Comparison of ENCODE assay signal across 17 cellular contexts in genomic region chr20:62891111-62891510, GRCh38. TPM values are rescaled to one million over a fixed set of nuclear protein-coding genes. Genes with fewer than 3 reads are reported as not detected.
DNase-seq lines count a peak whose midpoint lies in the region; ATAC-seq, FAIRE-seq and TF ChIP-seq lines count a peak whose summit lies in the region.
"Had no signal": no experiment of that assay in that cellular context is flagged by ENCODE, and none has a peak within 500 bp of the region (broad histone marks: within the 10 kb centered on the region; RNA-seq: fewer than 3 reads in every experiment).

No MANE protein-coding gene starts in this region.

- H3K27me3 Mint-ChIP-seq in activated CD8-positive, alpha-beta memory T cell treated with anti-CD3 and anti-CD28 coated beads, Interleukin-2, amount 10 ng/mL, durations not matched to agents 7 days and 5 days = no peaks in the 10 kb centered on the region

- peaks cover 19% of the 10 kb centered on the region for H3K4me1 Mint-ChIP-seq in activated CD8-positive, alpha-beta memory T cell treated with anti-CD3 and anti-CD28 coated beads, Interleukin-2, amount 10 ng/mL, durations not matched to agents 7 days and 5 days
- H3K4me1 Mint-ChIP-seq: neural crest cell had no signal

- no peak overlapping the region for H3K4me2 ChIP-seq in osteoblast (ENCODE audit: insufficient read depth, low read length)

- peaks cover 11% of the 10 kb centered on the region for H4K20me1 ChIP-seq in osteoblast (ENCODE audit: insufficient read depth, low read length)

- peaks cover 60% of the 10 kb centered on the region for H3K36me3 Mint-ChIP-seq in activated CD8-positive, alpha-beta memory T cell treated with anti-CD3 and anti-CD28 coated beads, Interleukin-2, amount 10 ng/mL, durations not matched to agents 7 days and 5 days
- peaks cover 34 to 40% of the 10 kb centered on the region in 2 donors for H3K36me3 Mint-ChIP-seq in activated naive CD4-positive, alpha-beta T cell treated with anti-CD3 and anti-CD28 coated beads, Interleukin-2, amount 50 U/mL, for 72 hours

- H3K9me3 Mint-ChIP-seq in activated CD8-positive, alpha-beta memory T cell treated with anti-CD3 and anti-CD28 coated beads, Interleukin-2, amount 10 ng/mL, durations not matched to agents 7 days and 5 days (ENCODE audit: low read depth) = no peaks in the 10 kb centered on the region
- H3K9me3 Mint-ChIP-seq in activated naive CD4-positive, alpha-beta T cell treated with anti-CD3 and anti-CD28 coated beads, Interleukin-2, amount 50 U/mL, for 72 hours = no peaks in the 10 kb centered on the region
- H3K9me3 Mint-ChIP-seq: neural crest cell, WTC11 had no signal

- peaks cover 17% of the 10 kb centered on the region for H3K4me1 ChIP-seq in osteoblast (ENCODE audit: insufficient read depth, low read length)
- no peaks in the 10 kb centered on the region for H3K4me1 ChIP-seq in ascending aorta

- H3K27ac Mint-ChIP-seq in activated CD8-positive, alpha-beta memory T cell treated with anti-CD3 and anti-CD28 coated beads, Interleukin-2, amount 10 ng/mL, durations not matched to agents 7 days and 5 days = peak overlapping the region; percentile 62
- peak overlapping the region; percentile 71 to 72 for H3K27ac Mint-ChIP-seq in activated naive CD4-positive, alpha-beta T cell treated with anti-CD3 and anti-CD28 coated beads, Interleukin-2, amount 50 U/mL, for 72 hours

- H3K36me3 ChIP-seq in osteoblast (ENCODE audit: insufficient read depth, low read length) (peaks cover 89% of the 10 kb centered on the region), ascending aorta (peaks cover 84 to 86% of the 10 kb centered on the region in 2 donors)

- H3K9me3 ChIP-seq in osteoblast (ENCODE audit: low read depth, low read length) (no peaks in the 10 kb centered on the region), ascending aorta (no peaks in the 10 kb centered on the region)
- H3K9me3 ChIP-seq: esophagus squamous epithelium, suprapubic skin had no signal

- no peaks in the 10 kb centered on the region for H3K27me3 ChIP-seq in osteoblast (ENCODE audit: insufficient read depth, low read length)
- no peaks in the 10 kb centered on the region for H3K27me3 ChIP-seq in ascending aorta
- H3K27me3 ChIP-seq: cardiac muscle cell, esophagus squamous epithelium, suprapubic skin had no signal

- no peak for FAIRE-seq in urothelium cell line (lab: Jason Lieb, UNC)
- FAIRE-seq: K562 had no signal

- no peak for DNase-seq in activated CD8-positive, alpha-beta memory T cell treated with anti-CD3 and anti-CD28 coated beads, Interleukin-2, amount 10 ng/mL, durations not matched to agents 7 days and 5 days
- no peak for DNase-seq in activated CD8-positive, alpha-beta memory T cell treated with anti-CD3 and anti-CD28 coated beads, Interleukin-2, amount 50 U/mL, for 48 hours
- DNase-seq in T-helper 1 cell (peak in 4 of 5 donors; percentile 41 to 68 (median 55)), osteoblast (ENCODE audit: insufficient read length, low spot score, missing footprints) (peak; percentile 46), urothelium cell line (ENCODE audit: low spot score) (no peak), ascending aorta (ENCODE audit: low spot score in 2 of 2) (no peak), NCI-H2196 treated with DMSO at 0.1 percent for 48 hours (lab: John Stamatoyannopoulos, UW; ENCODE audit: unreplicated experiment) (no peak)
- DNase-seq in activated naive CD4-positive, alpha-beta T cell treated with anti-CD3 and anti-CD28 coated beads, Interleukin-2, amount 50 U/mL, for 72 hours (ENCODE audit: low spot score in 2 of 2) = no peak
- DNase-seq: 8988T, esophagus squamous epithelium, NCI-H1417 treated with DMSO at 0.1 percent for 48 hours, SHP77 had no signal

- H3K27ac ChIP-seq in osteoblast (ENCODE audit: low read depth, low read length) (no peak overlapping the region), ascending aorta (no peak overlapping the region)
- H3K27ac ChIP-seq: cardiac muscle cell, esophagus squamous epithelium, suprapubic skin had no signal

- intact Hi-C loops in ascending aorta (cut with DNase I) = no loop called here

- no peak overlapping the region for H2AFZ ChIP-seq in osteoblast (ENCODE audit: low read length)

- no peak for TF ChIP-seq CTCF in osteoblast (IDR thresholded peaks at IDR 0.05; ENCODE audit: extremely low read depth, low read depth, low read length)
- no peak for TF ChIP-seq CTCF in ascending aorta (IDR thresholded peaks at IDR 0.05)

- CTCF ChIA-PET in activated CD8-positive, alpha-beta memory T cell treated with anti-CD3 and anti-CD28 coated beads, Interleukin-2, amount 10 ng/mL, durations not matched to agents 7 days and 5 days (lab: Charles Lee) = interaction anchor here (1.1 to 3.7 kb wide), 3 partner anchors 9 to 118 kb away, joined by 4 to 13 read pairs (median 4); no protein-coding TSS in a partner anchor

- no peak for ATAC-seq in activated CD8-positive, alpha-beta memory T cell treated with anti-CD3 and anti-CD28 coated beads, Interleukin-2, amount 10 ng/mL, durations not matched to agents 7 days and 5 days
- ATAC-seq in activated naive CD4-positive, alpha-beta T cell treated with anti-CD3 and anti-CD28 coated beads, Interleukin-2, amount 50 U/mL, for 72 hours = peak; percentile 20 to 64
- ATAC-seq: K562, WTC11 had no signal

- H3K4me3 Mint-ChIP-seq in activated CD8-positive, alpha-beta memory T cell treated with anti-CD3 and anti-CD28 coated beads, Interleukin-2, amount 10 ng/mL, durations not matched to agents 7 days and 5 days = no peak overlapping the region
- H3K4me3 Mint-ChIP-seq: neural crest cell, WTC11 had no signal

- H3K4me3 ChIP-seq in osteoblast (ENCODE audit: insufficient read depth, low read length) = no peak overlapping the region
- H3K4me3 ChIP-seq in ascending aorta = no peak overlapping the region
- H3K4me3 ChIP-seq: cardiac muscle cell, esophagus squamous epithelium, K562, suprapubic skin had no signal

- peaks cover 3% of the 10 kb centered on the region for H3K79me2 ChIP-seq in osteoblast (ENCODE audit: insufficient read depth, low read length)

RNA-seq across cellular contexts. Expression of gene TCFL5, which starts 29.5 kb away (rescaled TPM):
- total RNA-seq in activated CD8-positive, alpha-beta memory T cell treated with anti-CD3 and anti-CD28 coated beads, Interleukin-2, amount 10 ng/mL, durations not matched to agents 7 days and 5 days = 1 to 10 TPM; 6.6 to 6.7 TPM
- total RNA-seq in activated naive CD4-positive, alpha-beta T cell treated with anti-CD3 and anti-CD28 coated beads, Interleukin-2, amount 50 U/mL, for 72 hours = 1 to 10 TPM; 3.5 to 5.7 TPM
- total RNA-seq in osteoblast = 13.0 TPM in 2 replicates
- total RNA-seq in ascending aorta = 1.1 TPM

RNA-seq across cellular contexts. Expression of gene DIDO1, which starts 35.2 kb away (rescaled TPM):
- total RNA-seq in activated CD8-positive, alpha-beta memory T cell treated with anti-CD3 and anti-CD28 coated beads, Interleukin-2, amount 10 ng/mL, durations not matched to agents 7 days and 5 days = 10 to 100 TPM; 64.6 to 87.0 TPM
- 10 to 100 TPM; 40.1 to 52.7 TPM for total RNA-seq in activated naive CD4-positive, alpha-beta T cell treated with anti-CD3 and anti-CD28 coated beads, Interleukin-2, amount 50 U/mL, for 72 hours
- total RNA-seq in osteoblast = 44.8 and 46.3 TPM in 2 replicates
- 42.4 TPM for total RNA-seq in ascending aorta

RNA-seq across cellular contexts. Expression of gene GID8, which starts 46.8 kb away (rescaled TPM):
- 10 to 100 TPM; 29.8 to 36.8 TPM for total RNA-seq in activated CD8-positive, alpha-beta memory T cell treated with anti-CD3 and anti-CD28 coated beads, Interleukin-2, amount 10 ng/mL, durations not matched to agents 7 days and 5 days
- total RNA-seq in activated naive CD4-positive, alpha-beta T cell treated with anti-CD3 and anti-CD28 coated beads, Interleukin-2, amount 50 U/mL, for 72 hours = 10 to 100 TPM; 39.7 to 47.3 TPM
- total RNA-seq in osteoblast = 34.4 and 37.1 TPM in 2 replicates
- 9.2 TPM for total RNA-seq in ascending aorta

Comparison
In these comparisons a context has a peak if more than half of its experiments do, and no peak if none do; other contexts are left out.
1. DNase-seq: peak in T-helper 1 cell (4 of 5) and osteoblast (single experiment); none in activated CD8-positive, alpha-beta memory T cell treated with anti-CD3 and anti-CD28 coated beads, Interleukin-2, amount 10 ng/mL, durations not matched to agents 7 days and 5 days (single experiment), activated CD8-positive, alpha-beta memory T cell treated with anti-CD3 and anti-CD28 coated beads, Interleukin-2, amount 50 U/mL, for 48 hours (single experiment), activated naive CD4-positive, alpha-beta T cell treated with anti-CD3 and anti-CD28 coated beads, Interleukin-2, amount 50 U/mL, for 72 hours (0 of 2), urothelium cell line (single experiment), ascending aorta (0 of 2) and NCI-H2196 treated with DMSO at 0.1 percent for 48 hours (single experiment).